In genomic region chr2:10079192-10079930, GRCh38 we compare ENCODE assay signal across 7 cellular contexts. TPM values are rescaled to one million over a fixed set of nuclear protein-coding genes. Genes with fewer than 3 reads are reported as not detected.
DNase-seq lines count a peak whose midpoint lies in the region; ATAC-seq and TF ChIP-seq lines count a peak whose summit lies in the region.

No MANE protein-coding gene starts in this region.

- TF ChIP-seq CTCF in HFF-Myc (IDR thresholded peaks at IDR 0.05; ENCODE audit: low read depth, low read length, missing control alignments) (no peak), PC-9 (conservative IDR thresholded peaks at IDR 0.05) (no peak), coronary artery (IDR thresholded peaks at IDR 0.05) (no peak), left lung (IDR thresholded peaks at IDR 0.05) (no peak)

- peak overlapping the region; percentile 44; the same call in 1 of the 2 replicates for H3K4me3 ChIP-seq in GM08714 (ENCODE audit: low read length)
- peak overlapping the region; percentile 17 for H3K4me3 ChIP-seq in HFF-Myc (replicated peaks; ENCODE audit: low read depth, low read length)
- peak overlapping the region; percentile 57; the same call in 1 of the 2 replicates for H3K4me3 ChIP-seq in PC-9
- peak overlapping the region; percentile 94 for H3K4me3 ChIP-seq in coronary artery
- H3K4me3 ChIP-seq in left lung = peak overlapping the region; percentile 27 to 33
- H3K4me3 ChIP-seq in stomach smooth muscle (ENCODE audit: low read length in 2 of 2) = peak overlapping the region; percentile 78

- peak overlapping the region; percentile 57; the same call in 1 of the 2 replicates for H2AFZ ChIP-seq in PC-9

- CTCF ChIA-PET in PC-9 (lab: Charles Lee) = no interaction called here

- no peaks in the 10 kb centered on the region for H3K79me2 ChIP-seq in PC-9 (ENCODE audit: low read depth)

- POLR2A ChIA-PET in PC-9 (lab: Charles Lee; ENCODE audit: unreplicated experiment) = no interaction called here

- no TSS peak for BruUV-seq in PC-9 (replicated peaks; lab: Mats Ljungman, UMichigan)

- H3F3A ChIP-seq in PC-9 (ENCODE audit: insufficient read depth, low read depth) = peaks cover 17% of the 10 kb centered on the region

- DNase-seq in HFF-Myc (ENCODE audit: extremely low read depth, low read depth) (no peak), PC-9 (peak; percentile 38 to 40), coronary artery (ENCODE audit: low spot score) (no peak), left lung (peak in 1 of 2 donors; percentile 78), GF-D8 (lab: John Stamatoyannopoulos, UW) (no peak)

- H3K4me2 ChIP-seq in PC-9 = peak overlapping the region; percentile 85

- ATAC-seq in left lung = peak; percentile 75

- H3K27me3 ChIP-seq in PC-9 (ENCODE audit: insufficient read depth, low read depth) (peaks cover 45% of the 10 kb centered on the region), left lung (peaks cover 35 to 98% of the 10 kb centered on the region in 2 donors), stomach smooth muscle (ENCODE audit: control insufficient read depth in 1 of 2, insufficient read depth in 2 of 2, low read length in 2 of 2) (no peaks in the 10 kb centered on the region)

- H3K9me3 ChIP-seq in PC-9 (ENCODE audit: insufficient read depth, low read depth) (no peaks in the 10 kb centered on the region), left lung (no peaks in the 10 kb centered on the region), stomach smooth muscle (ENCODE audit: control insufficient read depth in 2 of 2, low read length in 2 of 2) (no peaks in the 10 kb centered on the region)

- H3K27ac ChIP-seq in PC-9 = no peak overlapping the region
- H3K27ac ChIP-seq in coronary artery = peak overlapping the region; percentile 95 to 98
- peak overlapping the region in 1 of 2 donors; percentile 37 for H3K27ac ChIP-seq in left lung
- peak overlapping the region; percentile 92 for H3K27ac ChIP-seq in stomach smooth muscle (ENCODE audit: low read length)

- H3K36me3 ChIP-seq in PC-9 (ENCODE audit: low read depth) = no peaks in the 10 kb centered on the region
- H3K36me3 ChIP-seq in left lung = no peaks in the 10 kb centered on the region
- H3K36me3 ChIP-seq in stomach smooth muscle (ENCODE audit: control insufficient read depth in 2 of 2, insufficient read depth in 2 of 2, low read length in 2 of 2) = peaks cover 0 to 5% of the 10 kb centered on the region in 2 donors

- peak overlapping the region; percentile 83 to 88 for H3K9ac ChIP-seq in stomach smooth muscle (ENCODE audit: low read length in 2 of 2)

- intact Hi-C loops in PC-9 (cut with micrococcal nuclease; ENCODE audit: unreplicated experiment) (no loop called here), left lung (cut with DNase I) (no loop called here)

- H3K4me1 ChIP-seq in PC-9 (replicated peaks; ENCODE audit: insufficient read depth) (0 out of 2 replicates have a peak, but pooled peaks cover 5% of the 10 kb centered on the region), left lung (peaks cover 6 to 25% of the 10 kb centered on the region in 2 donors), stomach smooth muscle (ENCODE audit: control insufficient read depth, insufficient read depth, low read length) (peaks cover 43% of the 10 kb centered on the region)

- no peaks in the 10 kb centered on the region for H4K20me1 ChIP-seq in PC-9 (ENCODE audit: insufficient read depth)

- H3K9me2 ChIP-seq in PC-9 (ENCODE audit: insufficient read depth) = no peaks in the 10 kb centered on the region

RNA-seq across cellular contexts. Expression of gene CYS1, which starts 0.8 kb away (rescaled TPM):
- total RNA-seq in PC-9 (2021) (0.43 and 0.61 TPM in 2 replicates), left lung (under 1 TPM; 0.60 to 0.93 TPM)

RNA-seq across cellular contexts. Expression of gene KLF11, which starts 36.0 kb away (rescaled TPM):
- 10.9 and 14.6 TPM in 2 replicates for total RNA-seq in PC-9 (2021)
- total RNA-seq in left lung = 10 to 100 TPM; 15.7 to 23.0 TPM

RNA-seq across cellular contexts. Expression of gene RRM2, which starts 43.2 kb away (rescaled TPM):
- 90.4 and 105 TPM in 2 replicates for total RNA-seq in PC-9 (2021)
- total RNA-seq in left lung = 10 to 100 TPM; 24.9 to 43.8 TPM

Comparison
In these comparisons a context has a peak if more than half of its experiments do, and no peak if none do; other contexts are left out.
1. H3K4me3 ChIP-seq: peak in every context shown above with its lines; median percentile 94 in coronary artery; 78 in stomach smooth muscle; 57 in PC-9; 44 in GM08714; 30 in left lung; 17 in HFF-Myc.
2. DNase-seq: peak in PC-9 (2 of 2); none in HFF-Myc (single experiment), coronary artery (single experiment) and GF-D8 (single experiment).